Comparison of ENCODE assay signal across 23 cellular contexts in the genomic region with DNA sequence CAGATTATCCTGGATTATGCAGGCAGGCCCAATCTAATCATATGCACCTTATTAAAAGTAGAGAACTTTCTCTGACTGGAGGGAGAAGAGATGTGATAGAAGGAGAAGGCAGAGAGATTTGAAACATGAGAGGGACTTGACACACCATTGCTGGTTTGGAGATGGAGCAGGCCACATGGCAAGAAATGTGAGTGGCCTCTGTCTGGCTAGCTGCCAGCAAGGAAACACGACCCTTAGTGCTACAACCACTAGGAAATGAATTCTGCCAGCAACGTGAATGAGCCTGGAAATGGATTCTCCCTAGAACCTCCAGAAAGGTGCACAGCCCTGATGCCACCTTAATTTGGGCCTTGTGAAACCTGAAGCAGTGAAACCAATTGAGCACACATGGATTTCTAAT.
"Had no signal": no experiment of that assay in that cellular context is flagged by ENCODE, and none has a peak within 500 bp of the region (broad histone marks: within the 10 kb centered on the region; RNA-seq: fewer than 3 reads in every experiment).

No MANE protein-coding gene starts in this region.

- DNase-seq: activated CD4-positive, alpha-beta T cell treated with anti-CD3 and anti-CD28 coated beads for 48 hours; activated CD4-positive, alpha-beta T cell treated with anti-CD3 and anti-CD28 coated beads, Interleukin-2, amount 50 U/mL, for 4 hours; activated CD4-positive, CD25-positive, alpha-beta regulatory T cell treated with anti-CD3 and anti-CD28 coated beads, Interleukin-2, amount 50 U/mL, for 72 hours; activated CD8-positive, alpha-beta memory T cell treated with anti-CD3 and anti-CD28 coated beads, Interleukin-2, amount 50 U/mL, for 48 hours; activated CD8-positive, alpha-beta T cell treated with anti-CD3 and anti-CD28 coated beads, Interleukin-2, amount 10 ng/mL, durations not matched to agents 7 days and 5 days; activated effector memory CD4-positive, alpha-beta T cell treated with Interleukin-2 at 50 U/mL for 16 hours; activated naive CD4-positive, alpha-beta T cell; activated naive CD8-positive, alpha-beta T cell treated with anti-CD3 and anti-CD28 coated beads, Interleukin-2, amount 50 U/mL, for 24 hours; activated T-cell treated with anti-CD3 and anti-CD28 coated beads, Interleukin-2, amount 50 U/mL, for 1 hour; amniotic stem cell; body of pancreas; central memory CD4-positive, alpha-beta T cell; MG63; MV-4-11; NCI-H1092 treated with DMSO at 0.1 percent for 48 hours; NCI-H1436; NCI-H1694 treated with DMSO at 0.1 percent for 48 hours; NCI-H2029 treated with DMSO at 0.1 percent for 48 hours; NCI-H446; NCI-H526; NCI-H774; PC-3; SHP77 had no signal
